In genomic region chr2:168365094-168365621, GRCh38 we compare ENCODE assay signal across 18 cellular contexts.
"Had no signal": no experiment of that assay in that cellular context is flagged by ENCODE, and none has a peak within 500 bp of the region (broad histone marks: within the 10 kb centered on the region; RNA-seq: fewer than 3 reads in every experiment).

No MANE protein-coding gene starts in this region.

- H3K27me3 ChIP-seq: tibial artery had no signal

- H3K36me3 ChIP-seq: tibial artery had no signal

- H3K4me1 Mint-ChIP-seq: activated CD4-positive, alpha-beta T cell treated with anti-CD3 and anti-CD28 coated beads, Interleukin-2, amount 10 ng/mL, durations not matched to agents 7 days and 5 days; central memory CD8-positive, alpha-beta T cell; stimulated activated memory B cell treated with anti-CD40 and anti-IgM and Interleukin-4, amounts not matched to agents 10 μg/mL and 1 μg/mL and 100 μg/mL, for 72 hours had no signal

- H3K4me1 ChIP-seq: tibial artery had no signal

- DNase-seq: activated B cell treated with CpG ODN at 0.5 μM for 24 hours; activated CD4-positive, alpha-beta T cell treated with anti-CD3 and anti-CD28 coated beads, Interleukin-2, amount 10 ng/mL, durations not matched to agents 7 days and 5 days; activated CD8-positive, alpha-beta memory T cell treated with anti-CD3 and anti-CD28 coated beads, Interleukin-2, amount 50 U/mL, for 48 hours; activated gamma-delta T cell; activated T-cell treated with anti-CD3 and anti-CD28 coated beads, Interleukin-2, amount 50 U/mL, for 72 hours; effector CD4-positive, alpha-beta T cell; foreskin fibroblast; hypothalamus; left ventricle myocardium superior; mesendoderm; stimulated activated CD4-positive, alpha-beta T cell treated with anti-CD3 and anti-CD28 coated beads, Interleukin-2, amount 100 ng/mL, for 48 hours; tibial artery had no signal

- H3K4me3 ChIP-seq: coronary artery, tibial artery had no signal

- H3K36me3 Mint-ChIP-seq: activated naive CD8-positive, alpha-beta T cell; brain; stimulated activated memory B cell treated with anti-CD40 and anti-IgM and Interleukin-4, amounts not matched to agents 10 μg/mL and 1 μg/mL and 100 μg/mL, for 72 hours had no signal

- H3K27ac ChIP-seq: coronary artery, tibial artery had no signal

- H3K27me3 Mint-ChIP-seq: activated B cell treated with CpG ODN at 0.5 μM for 24 hours; activated CD4-positive, alpha-beta T cell treated with anti-CD3 and anti-CD28 coated beads, Interleukin-2, amount 10 ng/mL, durations not matched to agents 7 days and 5 days; activated naive CD8-positive, alpha-beta T cell; brain; central memory CD8-positive, alpha-beta T cell; natural killer cell treated with Interleukin-12 subunit alpha and Interleukin-12 subunit beta and Interleukin-15 and Interleukin-18, amount 100 ng/mL, for 72 hours; stimulated activated memory B cell treated with anti-CD40 and anti-IgM and Interleukin-4, amounts not matched to agents 10 μg/mL and 1 μg/mL and 100 μg/mL, for 72 hours had no signal

- ATAC-seq: activated T-cell treated with anti-CD3 and anti-CD28 coated beads, Interleukin-2, amount 50 U/mL, for 72 hours; left ventricle myocardium superior; natural killer cell treated with Interleukin-12 subunit alpha and Interleukin-12 subunit beta and Interleukin-15 and Interleukin-18, amount 100 ng/mL, for 72 hours; stimulated activated memory B cell treated with anti-CD40 and anti-IgM and Interleukin-4, amounts not matched to agents 10 μg/mL and 1 μg/mL and 100 μg/mL, for 72 hours had no signal

- H3K9me3 Mint-ChIP-seq: activated B cell treated with CpG ODN at 0.5 μM for 24 hours; central memory CD8-positive, alpha-beta T cell; natural killer cell treated with Interleukin-12 subunit alpha and Interleukin-12 subunit beta and Interleukin-15 and Interleukin-18, amount 100 ng/mL, for 72 hours; stimulated activated memory B cell treated with anti-CD40 and anti-IgM and Interleukin-4, amounts not matched to agents 10 μg/mL and 1 μg/mL and 100 μg/mL, for 72 hours had no signal

- H3K9me3 ChIP-seq: tibial artery had no signal

- H3K4me3 Mint-ChIP-seq: activated B cell treated with CpG ODN at 0.5 μM for 24 hours; activated CD4-positive, alpha-beta T cell treated with anti-CD3 and anti-CD28 coated beads, Interleukin-2, amount 10 ng/mL, durations not matched to agents 7 days and 5 days; activated naive CD8-positive, alpha-beta T cell; activated T-cell treated with anti-CD3 and anti-CD28 coated beads, Interleukin-2, amount 50 U/mL, for 72 hours; brain; central memory CD8-positive, alpha-beta T cell; natural killer cell treated with Interleukin-12 subunit alpha and Interleukin-12 subunit beta and Interleukin-15 and Interleukin-18, amount 100 ng/mL, for 72 hours; stimulated activated memory B cell treated with anti-CD40 and anti-IgM and Interleukin-4, amounts not matched to agents 10 μg/mL and 1 μg/mL and 100 μg/mL, for 72 hours had no signal

- H3K27ac Mint-ChIP-seq: activated B cell treated with CpG ODN at 0.5 μM for 24 hours; activated CD4-positive, alpha-beta T cell treated with anti-CD3 and anti-CD28 coated beads, Interleukin-2, amount 10 ng/mL, durations not matched to agents 7 days and 5 days; activated naive CD8-positive, alpha-beta T cell; activated T-cell treated with anti-CD3 and anti-CD28 coated beads, Interleukin-2, amount 50 U/mL, for 72 hours; natural killer cell treated with Interleukin-12 subunit alpha and Interleukin-12 subunit beta and Interleukin-15 and Interleukin-18, amount 100 ng/mL, for 72 hours; stimulated activated memory B cell treated with anti-CD40 and anti-IgM and Interleukin-4, amounts not matched to agents 10 μg/mL and 1 μg/mL and 100 μg/mL, for 72 hours had no signal
